Comparison of ENCODE assay signal across 10 cellular contexts in the genomic region with DNA sequence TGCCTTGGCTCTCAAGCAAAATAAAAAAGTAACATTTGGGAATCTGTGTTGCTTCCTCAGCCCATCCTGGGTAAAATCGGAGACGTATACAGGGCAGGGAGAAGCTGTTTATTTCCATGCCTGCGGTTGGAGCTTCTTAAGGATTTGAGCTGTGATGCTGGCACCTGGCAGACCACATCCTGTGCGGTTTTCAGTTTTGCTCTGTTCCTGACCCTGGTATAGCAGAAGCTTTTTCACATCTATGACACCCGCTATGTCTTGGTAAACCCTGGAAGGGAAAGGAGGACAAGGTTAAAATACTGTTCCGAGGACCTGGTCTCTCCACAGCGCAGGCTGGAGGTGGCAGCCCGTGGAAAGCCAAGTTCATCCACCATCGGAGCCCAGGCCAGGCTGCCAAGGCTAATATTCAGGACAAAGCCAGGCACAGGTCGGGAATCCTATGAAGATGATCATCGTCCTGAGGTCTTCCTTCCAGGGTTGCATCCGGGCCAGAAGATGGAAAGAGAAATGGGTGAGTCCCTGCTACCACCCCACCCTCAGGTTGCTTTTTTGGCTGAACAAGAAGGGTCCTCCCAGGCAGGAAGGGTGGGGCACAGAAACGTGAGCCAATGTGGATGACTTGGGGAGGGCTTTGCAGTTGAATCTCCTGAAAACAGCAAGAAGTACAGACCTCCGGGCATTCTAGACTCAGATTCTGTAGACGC. TPM values are rescaled to one million over a fixed set of nuclear protein-coding genes. Genes with fewer than 3 reads are reported as not detected.
A peak's percentile ranks its signal among the peaks of the same experiment; 100 is the strongest.
DNase-seq lines count a peak whose midpoint lies in the region; ATAC-seq and TF ChIP-seq lines count a peak whose summit lies in the region.
"Not testable (repeated sequence)": the region's sequence is repeated elsewhere in the genome, so short reads cannot be mapped to it uniquely, and the experiment has no call there.
"Had no signal": no experiment of that assay in that cellular context is flagged by ENCODE, and none has a peak within 500 bp of the region (broad histone marks: within the 10 kb centered on the region; RNA-seq: fewer than 3 reads in every experiment).

No MANE protein-coding gene starts in this region.

- not testable (repeated sequence) for H3K36me3 ChIP-seq in mucosa of descending colon (ENCODE audit: low read depth)

- peaks cover 34% of the 10 kb centered on the region for H3K4me1 Mint-ChIP-seq in CD4-positive, alpha-beta T cell (ENCODE audit: low read depth)
- H3K4me1 Mint-ChIP-seq in activated B cell treated with CpG ODN at 0.5 μM for 24 hours, result not testable (repeated sequence)
- peaks cover 15% of the 10 kb centered on the region for H3K4me1 Mint-ChIP-seq in activated CD8-positive, alpha-beta memory T cell treated with anti-CD3 and anti-CD28 coated beads, Interleukin-2, amount 10 ng/mL, durations not matched to agents 7 days and 5 days
- H3K4me1 Mint-ChIP-seq in activated naive CD8-positive, alpha-beta T cell (ENCODE audit: low read depth), result peaks cover 24% of the 10 kb centered on the region

- not testable (repeated sequence) for H3K27ac ChIP-seq in CD4-positive, alpha-beta T cell (ENCODE audit: low read depth, low read length)

- CTCF ChIA-PET in CD4-positive, alpha-beta T cell (lab: Charles Lee); activated B cell treated with CpG ODN at 0.5 μM for 24 hours (lab: Charles Lee): not testable (repeated sequence)
- CTCF ChIA-PET in activated CD8-positive, alpha-beta memory T cell treated with anti-CD3 and anti-CD28 coated beads, Interleukin-2, amount 10 ng/mL, durations not matched to agents 7 days and 5 days (lab: Charles Lee), result interaction anchor here (1.2 kb wide), 1 partner anchor 17 kb away, joined by 3 read pairs; no protein-coding TSS in a partner anchor

- H3K27me3 Mint-ChIP-seq in CD4-positive, alpha-beta T cell, result peaks cover 42% of the 10 kb centered on the region
- peaks cover 39% of the 10 kb centered on the region for H3K27me3 Mint-ChIP-seq in activated B cell treated with CpG ODN at 0.5 μM for 24 hours
- H3K27me3 Mint-ChIP-seq in activated CD8-positive, alpha-beta memory T cell treated with anti-CD3 and anti-CD28 coated beads, Interleukin-2, amount 10 ng/mL, durations not matched to agents 7 days and 5 days, result peaks cover 48% of the 10 kb centered on the region
- peaks cover 13% of the 10 kb centered on the region for H3K27me3 Mint-ChIP-seq in activated naive CD8-positive, alpha-beta T cell

- H3K4me1 ChIP-seq in mucosa of descending colon (ENCODE audit: low read depth), result not testable (repeated sequence)

- POLR2A ChIA-PET in CD4-positive, alpha-beta T cell (lab: Charles Lee); activated B cell treated with CpG ODN at 0.5 μM for 24 hours (lab: Charles Lee): not testable (repeated sequence)

- not testable (repeated sequence) for TF ChIP-seq POLR2A in NB4 (IDR thresholded peaks at IDR 0.05; ENCODE audit: extremely low read depth, insufficient read length)

- H3K36me3 Mint-ChIP-seq in CD4-positive, alpha-beta T cell (ENCODE audit: low read depth); activated B cell treated with CpG ODN at 0.5 μM for 24 hours (ENCODE audit: low read depth); activated CD8-positive, alpha-beta memory T cell treated with anti-CD3 and anti-CD28 coated beads, Interleukin-2, amount 10 ng/mL, durations not matched to agents 7 days and 5 days; activated naive CD8-positive, alpha-beta T cell: not testable (repeated sequence)

- H3K4me3 Mint-ChIP-seq in CD4-positive, alpha-beta T cell, result peak overlapping the region; percentile 51
- H3K4me3 Mint-ChIP-seq in activated B cell treated with CpG ODN at 0.5 μM for 24 hours; activated CD8-positive, alpha-beta memory T cell treated with anti-CD3 and anti-CD28 coated beads, Interleukin-2, amount 10 ng/mL, durations not matched to agents 7 days and 5 days: not testable (repeated sequence)
- H3K4me3 Mint-ChIP-seq in activated naive CD8-positive, alpha-beta T cell, result peak overlapping the region; percentile 28

- not testable (repeated sequence) for H3K9me3 ChIP-seq in CD4-positive, alpha-beta T cell (ENCODE audit: control insufficient read depth, low read length); mucosa of descending colon

- not testable (repeated sequence) for H3K27ac Mint-ChIP-seq in CD4-positive, alpha-beta T cell; activated B cell treated with CpG ODN at 0.5 μM for 24 hours; activated naive CD8-positive, alpha-beta T cell
- peak overlapping the region; percentile 49 for H3K27ac Mint-ChIP-seq in activated CD8-positive, alpha-beta memory T cell treated with anti-CD3 and anti-CD28 coated beads, Interleukin-2, amount 10 ng/mL, durations not matched to agents 7 days and 5 days

- intact Hi-C loops in CD4-positive, alpha-beta T cell (cut with DNase I, micrococcal nuclease); activated B cell treated with CpG ODN at 0.5 μM for 24 hours (cut with micrococcal nuclease); mucosa of descending colon (cut with DNase I, micrococcal nuclease): not testable (repeated sequence)

- H3K27me3 ChIP-seq in CD4-positive, alpha-beta T cell (ENCODE audit: control insufficient read depth, insufficient read depth, low read length), result not testable (repeated sequence)

- H3K9me3 Mint-ChIP-seq in CD4-positive, alpha-beta T cell; activated B cell treated with CpG ODN at 0.5 μM for 24 hours; activated CD8-positive, alpha-beta memory T cell treated with anti-CD3 and anti-CD28 coated beads, Interleukin-2, amount 10 ng/mL, durations not matched to agents 7 days and 5 days (ENCODE audit: low read depth); activated naive CD8-positive, alpha-beta T cell (ENCODE audit: low read depth): not testable (repeated sequence)

- ATAC-seq in CD4-positive, alpha-beta T cell (ENCODE audit: poor library complexity), result peak; percentile 72
- peak; percentile 50 for ATAC-seq in activated B cell treated with CpG ODN at 0.5 μM for 24 hours (ENCODE audit: low read depth)
- ATAC-seq in activated CD8-positive, alpha-beta memory T cell treated with anti-CD3 and anti-CD28 coated beads, Interleukin-2, amount 10 ng/mL, durations not matched to agents 7 days and 5 days, result peak; percentile 80
- peak; percentile 40 for ATAC-seq in mucosa of descending colon
- ATAC-seq in stimulated activated naive CD8-positive, alpha-beta T cell treated with anti-CD3 and anti-CD28 coated beads, Interleukin-15, Interleukin-2, amounts not matched to agents 100 U/mL and 50 U/mL, for 24 hours, result peak; percentile 69

- H3K4me3 ChIP-seq in NB4 (ENCODE audit: low read depth, low read length), result peak overlapping the region; percentile 55
- H3K4me3 ChIP-seq in mucosa of descending colon, result not testable (repeated sequence)

- not testable (repeated sequence) for DNase-seq in CD4-positive, alpha-beta T cell; activated B cell treated with CpG ODN at 0.5 μM for 24 hours; mucosa of descending colon; stimulated activated naive CD8-positive, alpha-beta T cell treated with anti-CD3 and anti-CD28 coated beads, Interleukin-15, Interleukin-2, amounts not matched to agents 100 U/mL and 50 U/mL, for 24 hours
- DNase-seq in H4 (ENCODE audit: low spot score) (peak; percentile 79), NB4 (ENCODE audit: low read depth) (peak; percentile 25)
- DNase-seq in activated CD8-positive, alpha-beta memory T cell treated with anti-CD3 and anti-CD28 coated beads, Interleukin-2, amount 10 ng/mL, durations not matched to agents 7 days and 5 days, result peak; percentile 51

- TF ChIP-seq CTCF in CD4-positive, alpha-beta T cell (IDR thresholded peaks at IDR 0.05); NB4 (IDR thresholded peaks at IDR 0.05; ENCODE audit: low read depth, low read length); activated B cell treated with CpG ODN at 0.5 μM for 24 hours (IDR thresholded peaks at IDR 0.05); mucosa of descending colon (IDR thresholded peaks at IDR 0.05): not testable (repeated sequence)

RNA-seq across cellular contexts. Expression of gene LAIR2, which starts 4.7 kb away (rescaled TPM):
- total RNA-seq in CD4-positive, alpha-beta T cell, result 1 to 10 TPM in 1 of 2 experiments, not detected in 1; 1.2 TPM
- not detected in 2 replicates for total RNA-seq in H4 (2014; rRNA removed; shearing (Covaris generic))
- total RNA-seq in activated B cell treated with CpG ODN at 0.5 μM for 24 hours (not detected in 2 replicates), mucosa of descending colon (not detected)
- 1 to 10 TPM; 1.4 to 6.8 TPM for total RNA-seq in activated CD8-positive, alpha-beta memory T cell treated with anti-CD3 and anti-CD28 coated beads, Interleukin-2, amount 10 ng/mL, durations not matched to agents 7 days and 5 days
- total RNA-seq: Caco-2, SJCRH30 had no signal

RNA-seq across cellular contexts. Expression of gene CDC42EP5, which starts 24.8 kb away (rescaled TPM):
- not detected for total RNA-seq in CD4-positive, alpha-beta T cell
- total RNA-seq in H4 (2014; rRNA removed; shearing (Covaris generic)), result 5.1 and 7.0 TPM in 2 replicates
- not detected in 2 replicates for total RNA-seq in activated B cell treated with CpG ODN at 0.5 μM for 24 hours
- total RNA-seq in activated CD8-positive, alpha-beta memory T cell treated with anti-CD3 and anti-CD28 coated beads, Interleukin-2, amount 10 ng/mL, durations not matched to agents 7 days and 5 days, result under 1 TPM in 1 of 2 experiments, not detected in 1; 0.61 TPM
- 100 to 1,000 TPM; 130 to 446 (median 319) TPM for total RNA-seq in mucosa of descending colon

RNA-seq across cellular contexts. Expression of gene LENG9, which starts 34.3 kb away (rescaled TPM):
- 1 to 10 TPM; 2.8 to 2.9 TPM for total RNA-seq in CD4-positive, alpha-beta T cell
- total RNA-seq in H4 (2014; rRNA removed; shearing (Covaris generic)), result 0.33 and 0.64 TPM in 2 replicates
- total RNA-seq in activated B cell treated with CpG ODN at 0.5 μM for 24 hours (6.3 and 8.5 TPM in 2 replicates), mucosa of descending colon (10 to 100 TPM in 2 of 3 donors, 1 to 10 TPM in 1; 9.2 to 21.6 (median 20.9) TPM)
- 1 to 10 TPM; 6.3 to 7.2 TPM for total RNA-seq in activated CD8-positive, alpha-beta memory T cell treated with anti-CD3 and anti-CD28 coated beads, Interleukin-2, amount 10 ng/mL, durations not matched to agents 7 days and 5 days

RNA-seq across cellular contexts. Expression of gene LENG8, which starts 48.9 kb away (rescaled TPM):
- 100 to 1,000 TPM; 610 to 639 TPM for total RNA-seq in CD4-positive, alpha-beta T cell
- 4.3 and 4.6 TPM in 2 replicates for total RNA-seq in H4 (2014; rRNA removed; shearing (Covaris generic))
- total RNA-seq in activated B cell treated with CpG ODN at 0.5 μM for 24 hours (296 and 363 TPM in 2 replicates), mucosa of descending colon (100 to 1,000 TPM; 157 to 214 (median 199) TPM)
- total RNA-seq in activated CD8-positive, alpha-beta memory T cell treated with anti-CD3 and anti-CD28 coated beads, Interleukin-2, amount 10 ng/mL, durations not matched to agents 7 days and 5 days, result 100 to 1,000 TPM; 191 to 282 TPM

Comparison
In these comparisons a context has a peak if more than half of its experiments do, and no peak if none do; other contexts are left out.
1. RNA of gene CDC42EP5, which starts 24.8 kb away (total RNA-seq): 130 to 446 TPM in mucosa of descending colon; 5.1 to 7.0 TPM in H4, 0.61 TPM in activated CD8-positive, alpha-beta memory T cell treated with anti-CD3 and anti-CD28 coated beads, Interleukin-2, amount 10 ng/mL, durations not matched to agents 7 days and 5 days, not detected in CD4-positive, alpha-beta T cell and not detected in activated B cell treated with CpG ODN at 0.5 μM for 24 hours; every median in the first group is over 10 times any median in the second.
2. Peak in every context shown above with its lines, with median percentiles within 50 percentile points of each other: ATAC-seq.